In the genomic region with DNA sequence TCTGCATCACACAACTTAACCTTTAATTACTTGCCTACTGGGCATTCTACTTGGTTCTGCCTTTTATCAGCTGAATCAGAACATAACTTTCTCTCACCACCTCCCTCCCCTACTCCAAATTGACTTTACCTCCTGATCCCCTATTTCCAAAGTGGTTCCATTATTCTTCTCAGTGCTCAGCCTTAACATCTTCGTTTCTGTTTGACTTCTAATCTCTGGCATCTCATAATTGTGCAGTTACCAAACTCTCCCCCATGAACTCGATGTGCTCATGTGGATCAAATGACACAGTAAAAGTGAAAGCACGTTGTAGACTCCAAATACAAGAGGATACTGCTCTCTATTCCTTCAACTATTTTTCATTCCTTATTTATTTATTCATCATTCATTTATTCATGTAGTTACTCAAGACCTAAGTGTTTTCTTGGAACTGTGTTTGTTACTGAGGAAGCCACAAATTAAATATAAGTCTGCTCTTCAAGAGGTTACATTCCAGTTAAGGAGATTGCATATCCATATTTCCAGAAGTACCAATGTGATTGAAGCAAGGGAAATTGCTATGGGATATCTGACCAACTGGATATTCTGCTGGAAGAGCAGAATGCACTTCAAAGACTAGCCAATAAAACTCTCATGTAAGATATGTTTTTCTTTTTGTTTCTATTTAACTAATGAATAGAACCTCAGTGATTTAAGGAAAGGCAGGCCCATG, we compare ENCODE assay signal across 14 cellular contexts.
DNase-seq lines count a peak whose midpoint lies in the region; ATAC-seq, FAIRE-seq and TF ChIP-seq lines count a peak whose summit lies in the region.
"Had no signal": no experiment of that assay in that cellular context is flagged by ENCODE, and none has a peak within 500 bp of the region (broad histone marks: within the 10 kb centered on the region; RNA-seq: fewer than 3 reads in every experiment).

No MANE protein-coding gene starts in this region.

- no peak for TF ChIP-seq CTCF in A549 (IDR thresholded peaks at IDR 0.05)
- TF ChIP-seq CTCF in WTC11 (IDR thresholded peaks at IDR 0.05): no peak

- peaks cover 9% of the 10 kb centered on the region for H3K4me1 Mint-ChIP-seq in WTC11
- H3K4me1 Mint-ChIP-seq: CD14-positive monocyte had no signal

- H3K9me3 Mint-ChIP-seq in activated naive CD4-positive, alpha-beta T cell treated with anti-CD3 and anti-CD28 coated beads, Interleukin-2, amount 50 U/mL, for 72 hours: no peaks in the 10 kb centered on the region
- H3K9me3 Mint-ChIP-seq in WTC11: no peaks in the 10 kb centered on the region
- H3K9me3 Mint-ChIP-seq: neural progenitor cell; T-helper 1 cell treated with Interleukin-12 subunit alpha and Interleukin-12 subunit beta and Interleukin-4 antibody, amounts not matched to agents 30 μg/mL and 1 μg/mL, for 36 hours had no signal

- in situ Hi-C loops in GM23248 (cut with MboI): no loop called here

- no peak overlapping the region for H3K4me3 Mint-ChIP-seq in WTC11
- H3K4me3 Mint-ChIP-seq: CD14-positive monocyte; neural progenitor cell; T-helper 1 cell treated with Interleukin-12 subunit alpha and Interleukin-12 subunit beta and Interleukin-4 antibody, amounts not matched to agents 30 μg/mL and 1 μg/mL, for 36 hours had no signal

- no peak for ATAC-seq in A549
- ATAC-seq in HG03442 (IDR thresholded peaks at IDR 0.05; ENCODE audit: unreplicated experiment): no peak
- ATAC-seq in activated naive CD4-positive, alpha-beta T cell treated with anti-CD3 and anti-CD28 coated beads, Interleukin-2, amount 50 U/mL, for 72 hours: no peak
- ATAC-seq in WTC11: no peak

- no peaks in the 10 kb centered on the region for H3K79me2 ChIP-seq in GM23248 (ENCODE audit: insufficient read depth)

- DNase-seq in A549 (ENCODE audit: low read depth in 1 of 2, low spot score in 1 of 2): no peak
- DNase-seq in GM23248: peak; percentile 58
- DNase-seq in SW480 (ENCODE audit: low spot score): peak; percentile 2
- peak; percentile 3 for DNase-seq in glomerular visceral epithelial cell (ENCODE audit: extremely low spot score)
- no peak for DNase-seq in DMS153 treated with DMSO at 0.1 percent for 48 hours (lab: John Stamatoyannopoulos, UW; ENCODE audit: unreplicated experiment)
- DNase-seq in activated naive CD4-positive, alpha-beta T cell treated with anti-CD3 and anti-CD28 coated beads, Interleukin-2, amount 50 U/mL, for 72 hours (ENCODE audit: low spot score in 2 of 2): no peak
- no peak for DNase-seq in WTC11 (ENCODE audit: low spot score)
- DNase-seq: activated CD4-positive, alpha-beta T cell treated with anti-CD3 and anti-CD28 coated beads, Interleukin-2, amount 50 U/mL, for 4 hours; esophagus squamous epithelium; NCI-H1436 treated with DMSO at 0.1 percent for 48 hours had no signal

- no peaks in the 10 kb centered on the region for H3K9me2 ChIP-seq in GM23248 (ENCODE audit: insufficient read depth)

- no peaks in the 10 kb centered on the region for H3K36me3 ChIP-seq in GM23248 (ENCODE audit: low read depth)
- H3K36me3 ChIP-seq: esophagus squamous epithelium, neural progenitor cell had no signal

- WGBS in A549 (ENCODE audit: missing lambda C conversion rate): 28% methylated on average over 3 of the region's 3 CpGs
- WGBS in GM23248 (ENCODE audit: low coverage in 1 of 2, low lambda C conversion rate in 2 of 2, missing lambda C conversion rate in 2 of 2), 2 experiments: 3 to 4% methylated on average over 3 of the region's 3 CpGs

- peak overlapping the region; percentile 82 for H2AFZ ChIP-seq in GM23248
- H2AFZ ChIP-seq: neural progenitor cell had no signal

- peaks cover 14% of the 10 kb centered on the region; the same call in 1 of the 2 replicates for H3F3A ChIP-seq in GM23248 (ENCODE audit: insufficient read depth)

- no peak overlapping the region for H3K4me3 ChIP-seq in A549
- peak overlapping the region; percentile 58 for H3K4me3 ChIP-seq in GM23248
- H3K4me3 ChIP-seq: esophagus squamous epithelium, neural progenitor cell had no signal

- POLR2A ChIA-PET in A549 (lab: Yijun Ruan, JAX): no interaction called here
- POLR2A ChIA-PET in WTC11 (lab: Charles Lee): no interaction called here

- H3K27me3 ChIP-seq in GM23248 (replicated peaks; ENCODE audit: insufficient read depth): no peaks in the 10 kb centered on the region
- H3K27me3 ChIP-seq: esophagus squamous epithelium, neural progenitor cell had no signal

- CTCF ChIA-PET in A549 (lab: Yijun Ruan, JAX): no interaction called here
- CTCF ChIA-PET in WTC11 (lab: Charles Lee): no interaction called here

- no peak for FAIRE-seq in A549 (lab: Jason Lieb, UNC)

- no peak for TF ChIP-seq EP300 in A549 (IDR thresholded peaks at IDR 0.05)

- no peak overlapping the region for H3K27ac ChIP-seq in A549
- H3K27ac ChIP-seq in GM23248: no peak overlapping the region
- H3K27ac ChIP-seq: esophagus squamous epithelium, neural progenitor cell had no signal

- H4K20me1 ChIP-seq in GM23248 (ENCODE audit: insufficient read depth): no peaks in the 10 kb centered on the region

- H3K4me1 ChIP-seq in A549 (no peaks in the 10 kb centered on the region), GM23248 (ENCODE audit: insufficient read depth) (peaks cover 14% of the 10 kb centered on the region)
- H3K4me1 ChIP-seq: esophagus squamous epithelium, neural progenitor cell had no signal

- H3K9me3 ChIP-seq in A549 (no peaks in the 10 kb centered on the region), GM23248 (ENCODE audit: low read depth) (no peaks in the 10 kb centered on the region)
- H3K9me3 ChIP-seq: esophagus squamous epithelium had no signal

- TF ChIP-seq RAD21 in A549 (conservative IDR thresholded peaks at IDR 0.05 in 1 of 2, IDR thresholded peaks at IDR 0.05 in 1 of 2): no peak

- H3K9ac ChIP-seq in GM23248: peak overlapping the region; percentile 4; the same call in 1 of the 2 replicates
- H3K9ac ChIP-seq: neural progenitor cell had no signal

- H3K27me3 Mint-ChIP-seq in WTC11 (ENCODE audit: low read depth): no peaks in the 10 kb centered on the region

- no peaks in the 10 kb centered on the region for H3K36me3 Mint-ChIP-seq in activated naive CD4-positive, alpha-beta T cell treated with anti-CD3 and anti-CD28 coated beads, Interleukin-2, amount 50 U/mL, for 72 hours
- H3K36me3 Mint-ChIP-seq in WTC11: no peaks in the 10 kb centered on the region
- H3K36me3 Mint-ChIP-seq: CD14-positive monocyte, neural progenitor cell had no signal

- no peak overlapping the region for H3K27ac Mint-ChIP-seq in activated naive CD4-positive, alpha-beta T cell treated with anti-CD3 and anti-CD28 coated beads, Interleukin-2, amount 50 U/mL, for 72 hours
- H3K27ac Mint-ChIP-seq in WTC11: no peak overlapping the region
- H3K27ac Mint-ChIP-seq: CD14-positive monocyte; neural progenitor cell; T-helper 1 cell treated with Interleukin-12 subunit alpha and Interleukin-12 subunit beta and Interleukin-4 antibody, amounts not matched to agents 30 μg/mL and 1 μg/mL, for 36 hours had no signal

- H3K4me2 ChIP-seq in A549 (0 out of 3 replicates have a peak overlapping the region, but pooled peaks have one; percentile 11), GM23248 (ENCODE audit: unreplicated experiment) (peak overlapping the region; percentile 61)
- H3K4me2 ChIP-seq: neural progenitor cell had no signal

- no peak for TF ChIP-seq POLR2A in A549 (IDR thresholded peaks at IDR 0.05; ENCODE audit: low read length)

TF ChIP-seq in A549, 52 proteins besides CTCF, POLR2A, EP300 and RAD21 (continues in another document):
- no peak for TF ChIP-seq EHF (CRISPR knock-in tag; IDR thresholded peaks at IDR 0.05)
- TF ChIP-seq FOSL2 (IDR thresholded peaks at IDR 0.05): no peak
- no peak for TF ChIP-seq FOSL2 (CRISPR knock-in tag; IDR thresholded peaks at IDR 0.05)
- TF ChIP-seq POLR2AphosphoS2 (conservative IDR thresholded peaks at IDR 0.05; ENCODE audit: low read length): no peak
- no peak for TF ChIP-seq ZC3H11A (IDR thresholded peaks at IDR 0.05)
- no peak for TF ChIP-seq ZFP36 (IDR thresholded peaks at IDR 0.05; ENCODE audit: borderline replicate concordance, partially characterized antibody)
- TF ChIP-seq, protein P1, sequence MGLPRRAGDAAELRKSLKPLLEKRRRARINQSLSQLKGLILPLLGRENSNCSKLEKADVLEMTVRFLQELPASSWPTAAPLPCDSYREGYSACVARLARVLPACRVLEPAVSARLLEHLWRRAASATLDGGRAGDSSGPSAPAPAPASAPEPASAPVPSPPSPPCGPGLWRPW (IDR thresholded peaks at IDR 0.05): no peak
- TF ChIP-seq CHD4 (IDR thresholded peaks at IDR 0.05; ENCODE audit: borderline replicate concordance): no peak
- TF ChIP-seq, protein P2, sequence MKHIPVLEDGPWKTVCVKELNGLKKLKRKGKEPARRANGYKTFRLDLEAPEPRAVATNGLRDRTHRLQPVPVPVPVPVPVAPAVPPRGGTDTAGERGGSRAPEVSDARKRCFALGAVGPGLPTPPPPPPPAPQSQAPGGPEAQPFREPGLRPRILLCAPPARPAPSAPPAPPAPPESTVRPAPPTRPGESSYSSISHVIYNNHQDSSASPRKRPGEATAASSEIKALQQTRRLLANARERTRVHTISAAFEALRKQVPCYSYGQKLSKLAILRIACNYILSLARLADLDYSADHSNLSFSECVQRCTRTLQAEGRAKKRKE (CRISPR knock-in tag; IDR thresholded peaks at IDR 0.05; ENCODE audit: low read depth): no peak
- TF ChIP-seq MYC (IDR thresholded peaks at IDR 0.05; ENCODE audit: borderline replicate concordance, low read length): no peak

TF ChIP-seq in WTC11, 78 proteins besides CTCF, POLR2A, EP300 and RAD21 (continues in another document):
- TF ChIP-seq ZNF232 (CRISPR knock-in tag; IDR thresholded peaks at IDR 0.05) (no peak), ETV6 (CRISPR knock-in tag; IDR thresholded peaks at IDR 0.05) (no peak), CREB1 (CRISPR knock-in tag; IDR thresholded peaks at IDR 0.05) (no peak), PRRX2 (CRISPR knock-in tag; IDR thresholded peaks at IDR 0.05) (no peak)
- TF ChIP-seq, protein P3, sequence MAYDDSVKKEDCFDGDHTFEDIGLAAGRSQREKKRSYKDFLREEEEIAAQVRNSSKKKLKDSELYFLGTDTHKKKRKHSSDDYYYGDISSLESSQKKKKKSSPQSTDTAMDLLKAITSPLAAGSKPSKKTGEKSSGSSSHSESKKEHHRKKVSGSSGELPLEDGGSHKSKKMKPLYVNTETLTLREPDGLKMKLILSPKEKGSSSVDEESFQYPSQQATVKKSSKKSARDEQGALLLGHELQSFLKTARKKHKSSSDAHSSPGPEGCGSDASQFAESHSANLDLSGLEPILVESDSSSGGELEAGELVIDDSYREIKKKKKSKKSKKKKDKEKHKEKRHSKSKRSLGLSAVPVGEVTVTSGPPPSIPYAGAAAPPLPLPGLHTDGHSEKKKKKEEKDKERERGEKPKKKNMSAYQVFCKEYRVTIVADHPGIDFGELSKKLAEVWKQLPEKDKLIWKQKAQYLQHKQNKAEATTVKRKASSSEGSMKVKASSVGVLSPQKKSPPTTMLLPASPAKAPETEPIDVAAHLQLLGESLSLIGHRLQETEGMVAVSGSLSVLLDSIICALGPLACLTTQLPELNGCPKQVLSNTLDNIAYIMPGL (CRISPR knock-in tag; IDR thresholded peaks at IDR 0.05): no peak

Comparison
In these comparisons a context has a peak if more than half of its experiments do, and no peak if none do; other contexts are left out.
1. DNase-seq: peak in GM23248 (single experiment), SW480 (single experiment) and glomerular visceral epithelial cell (single experiment); none in A549 (0 of 2), DMS153 treated with DMSO at 0.1 percent for 48 hours (single experiment), activated naive CD4-positive, alpha-beta T cell treated with anti-CD3 and anti-CD28 coated beads, Interleukin-2, amount 50 U/mL, for 72 hours (0 of 2) and WTC11 (single experiment).